In the genomic region with DNA sequence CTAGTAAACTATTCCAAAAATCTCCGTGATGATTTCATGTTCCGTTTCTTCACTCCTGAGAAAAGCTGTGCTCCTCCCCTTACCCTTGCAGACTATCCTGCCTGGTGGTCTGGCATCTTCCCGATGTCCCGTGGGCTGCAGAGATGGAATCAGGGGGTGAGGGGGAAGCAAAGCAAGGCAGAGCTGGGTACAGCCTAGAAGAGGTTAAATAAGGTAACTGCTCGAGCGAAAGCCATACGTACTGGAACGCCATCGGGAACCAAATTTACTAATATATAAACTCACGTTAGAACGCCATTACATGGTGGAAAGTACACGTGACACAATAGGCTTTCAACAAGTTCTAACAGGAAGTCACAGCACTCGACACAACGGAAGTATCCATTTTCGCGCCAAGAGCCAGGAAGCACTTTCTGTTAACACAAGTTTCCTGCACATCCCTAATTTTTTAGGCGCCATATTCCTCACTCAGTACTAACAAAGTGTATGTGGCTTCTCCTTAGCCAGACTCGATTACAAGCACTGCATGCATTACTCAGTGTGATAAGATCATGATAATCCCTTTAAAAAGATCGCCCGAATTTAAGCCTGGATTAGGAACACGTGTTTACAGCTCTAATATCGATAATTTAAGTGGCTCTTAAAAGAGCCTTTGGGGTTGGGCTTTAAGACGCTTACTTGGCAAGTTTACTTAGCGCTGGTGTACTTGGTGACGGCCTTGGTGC, we compare ENCODE assay signal across 8 cellular contexts.
A peak's percentile ranks its signal among the peaks of the same experiment; 100 is the strongest.
DNase-seq lines count a peak whose midpoint lies in the region; ATAC-seq, FAIRE-seq and TF ChIP-seq lines count a peak whose summit lies in the region.

No MANE protein-coding gene starts in this region.

- no peaks in the 10 kb centered on the region for H3K9me3 ChIP-seq in T-helper 17 cell (ENCODE audit: control insufficient read depth, low read length, poor library complexity, severe bottlenecking)
- no peaks in the 10 kb centered on the region for H3K9me3 ChIP-seq in K562 (replicated peaks; ENCODE audit: control insufficient read depth, insufficient read depth, low read depth, low read length)
- no peaks in the 10 kb centered on the region for H3K9me3 ChIP-seq in iPS-18a (ENCODE audit: control insufficient read depth, low read depth, low read length)
- H3K9me3 ChIP-seq in skeletal muscle tissue (ENCODE audit: control insufficient read depth in 3 of 3, low read length in 3 of 3), result no peaks in the 10 kb centered on the region

- intact Hi-C loops in K562 (cut with micrococcal nuclease), result loop anchor here (1.0 to 10.0 kb wide), 5 partner anchors 14 to 989 kb away; a partner anchor contains a TSS

- peak; percentile 88 for FAIRE-seq in K562 (lab: Jason Lieb, UNC)

- ATAC-seq in T-helper 17 cell (peak; percentile 62), K562 (peak; percentile 24)

- DNase-seq in COLO668 (lab: John Stamatoyannopoulos, UW; ENCODE audit: unreplicated experiment) (peak; percentile 66), H4 (ENCODE audit: low spot score) (peak; percentile 94), NCI-H2029 (lab: John Stamatoyannopoulos, UW) (peak; percentile 94), T-helper 17 cell (peak; percentile 39 to 55 (median 41)), K562 (ENCODE audit: extremely low read depth in 1 of 4, low spot score in 3 of 4) (peak in 2 of 4 experiments; percentile 35 to 92), osteocyte (ENCODE audit: extremely low spot score, unreplicated experiment) (no peak)

- H3K4me1 Mint-ChIP-seq in T-helper 17 cell (peaks cover 11% of the 10 kb centered on the region), osteocyte (ENCODE audit: unreplicated experiment) (peaks cover 31% of the 10 kb centered on the region)

- H3K4me2 ChIP-seq in K562 (ENCODE audit: insufficient read depth, low read length), result peak overlapping the region; percentile 98

- H4K20me1 ChIP-seq in K562 (replicated peaks; ENCODE audit: control insufficient read depth, insufficient read depth, low read length), result peaks cover 29% of the 10 kb centered on the region

- POLR2A ChIA-PET in K562 (lab: Yijun Ruan, JAX), result interaction anchor here (0.6 to 10.6 kb wide), 44 partner anchors 8 to 1112 kb away, joined by 3 to 726 read pairs (median 6); a partner anchor contains a TSS

- H3K36me3 ChIP-seq in K562 (ENCODE audit: control insufficient read depth, insufficient read depth, low read length) (peaks cover 51% of the 10 kb centered on the region), iPS-18a (ENCODE audit: control insufficient read depth, low read depth, low read length) (peaks cover 3% of the 10 kb centered on the region), skeletal muscle tissue (ENCODE audit: control insufficient read depth in 3 of 3, insufficient read depth in 3 of 3, low read length in 3 of 3) (no peaks in the 10 kb centered on the region)

- H3K27me3 Mint-ChIP-seq in T-helper 17 cell (no peaks in the 10 kb centered on the region), osteocyte (ENCODE audit: unreplicated experiment) (no peaks in the 10 kb centered on the region)

- H3K27ac Mint-ChIP-seq in T-helper 17 cell (no peak overlapping the region), osteocyte (ENCODE audit: unreplicated experiment) (no peak overlapping the region)

- H3K79me2 ChIP-seq in K562 (ENCODE audit: control insufficient read depth, insufficient read depth, low read length), result peaks cover 80% of the 10 kb centered on the region

- peak overlapping the region; percentile 93 for H3K27ac ChIP-seq in K562 (ENCODE audit: extremely low read depth, low read depth, low read length)
- H3K27ac ChIP-seq in iPS-18a (ENCODE audit: low read length), result peak overlapping the region; percentile 70
- H3K27ac ChIP-seq in skeletal muscle tissue (ENCODE audit: low read depth, low read length), result peak overlapping the region; percentile 74

- no peak for TF ChIP-seq RAD21 in K562 (CRISPR knock-in tag; conservative IDR thresholded peaks at IDR 0.05 in 1 of 2, IDR thresholded peaks at IDR 0.05 in 1 of 2)

- TF ChIP-seq POLR2A in K562 (conservative IDR thresholded peaks at IDR 0.05), result peak; percentile 79

- no peak overlapping the region for H2AFZ ChIP-seq in K562 (ENCODE audit: low read depth, low read length)

- WGBS in K562 (ENCODE audit: insufficient coverage, low coverage, missing lambda C conversion rate), result under 1% methylated on average over 25 of the region's 25 CpGs

- no peaks in the 10 kb centered on the region for H3K9me3 Mint-ChIP-seq in osteocyte (ENCODE audit: unreplicated experiment)

- CTCF ChIA-PET in K562 (lab: Yijun Ruan, JAX; ENCODE audit: low intra/inter-chr PET ratio), result no interaction called here

- H3K4me3 Mint-ChIP-seq in T-helper 17 cell, result no peak overlapping the region
- H3K4me3 Mint-ChIP-seq in osteocyte (ENCODE audit: unreplicated experiment), result no peak overlapping the region

- in situ Hi-C loops in K562 (cut with MboI), result loop anchor here (5.0 kb wide), 1 partner anchor 746 kb away; a partner anchor contains a TSS

- peak overlapping the region; percentile 71 for H3K4me3 ChIP-seq in K562
- H3K4me3 ChIP-seq in iPS-18a (ENCODE audit: low read length), result peak overlapping the region; percentile 70
- H3K4me3 ChIP-seq in skeletal muscle tissue (ENCODE audit: low read length in 3 of 3), result peak overlapping the region; percentile 72 to 77 (median 73)

- H3K9me1 ChIP-seq in K562 (ENCODE audit: control insufficient read depth, insufficient read depth, low read length), result no peaks in the 10 kb centered on the region

- H3K36me3 Mint-ChIP-seq in T-helper 17 cell (ENCODE audit: low read depth), result no peaks in the 10 kb centered on the region
- no peaks in the 10 kb centered on the region for H3K36me3 Mint-ChIP-seq in osteocyte (ENCODE audit: unreplicated experiment)

- H3K9ac ChIP-seq in K562 (ENCODE audit: insufficient read depth in 1 of 2, low read depth in 2 of 2, low read length in 2 of 2), result peak overlapping the region; percentile 93
- peak overlapping the region; percentile 96 for H3K9ac ChIP-seq in iPS-18a (ENCODE audit: low read length)
- peak overlapping the region; percentile 58 to 68 (median 68) for H3K9ac ChIP-seq in skeletal muscle tissue (ENCODE audit: low read depth in 1 of 3, low read length in 3 of 3)

- peak; percentile 25; the same call in 1 of the 2 replicates for TF ChIP-seq EP300 in K562 (IDR thresholded peaks at IDR 0.05; ENCODE audit: low read length)

- peaks cover 4 to 13% of the 10 kb centered on the region in 2 experiments for H3K4me1 ChIP-seq in K562 (replicated peaks in 1 of 2; ENCODE audit: control insufficient read depth in 2 of 2, insufficient read depth in 2 of 2, low read length in 2 of 2)
- H3K4me1 ChIP-seq in iPS-18a (ENCODE audit: control insufficient read depth, low read depth, low read length), result peaks cover 15% of the 10 kb centered on the region
- H3K4me1 ChIP-seq in skeletal muscle tissue (ENCODE audit: control insufficient read depth in 3 of 3, insufficient read depth in 3 of 3, low read length in 3 of 3), result peaks cover 2 to 14% (median 13%) of the 10 kb centered on the region in 3 donors

- BruUV-seq in K562 (replicated peaks; lab: Mats Ljungman, UMichigan), result no TSS peak

- no peaks in the 10 kb centered on the region for H3K27me3 ChIP-seq in K562 (ENCODE audit: control insufficient read depth in 2 of 2, insufficient read depth in 2 of 2, low read length in 2 of 2)
- H3K27me3 ChIP-seq in iPS-18a (ENCODE audit: control insufficient read depth, insufficient read depth, low read length), result no peaks in the 10 kb centered on the region
- peaks cover 0 to 13% (median 11%) of the 10 kb centered on the region in 3 donors for H3K27me3 ChIP-seq in skeletal muscle tissue (ENCODE audit: control insufficient read depth in 3 of 3, insufficient read depth in 3 of 3, low read length in 3 of 3)

- TF ChIP-seq CTCF in K562 (IDR thresholded peaks at IDR 0.05 in 2 of 3, conservative IDR thresholded peaks at IDR 0.05 in 1 of 3; ENCODE audit: insufficient read depth in 2 of 3, low read depth in 1 of 3, low read length in 3 of 3) (no peak), osteocyte (IDR thresholded peaks at IDR 0.05) (no peak)

TF ChIP-seq in K562, 482 proteins besides CTCF, POLR2A, EP300 and RAD21 (continues in another document):
- TF ChIP-seq TCF7L2 (IDR thresholded peaks at IDR 0.05; ENCODE audit: low read depth, low read length) (no peak), HNRNPK (IDR thresholded peaks at IDR 0.05; ENCODE audit: low read depth, low read length, poor library complexity, severe bottlenecking) (no peak), SMAD2 (IDR thresholded peaks at IDR 0.05; ENCODE audit: low read depth, low read length) (no peak), SPI1 (IDR thresholded peaks at IDR 0.05; ENCODE audit: borderline replicate concordance, low read depth, low read length) (peak; percentile 76), ZNF165 (CRISPR knock-in tag; IDR thresholded peaks at IDR 0.05; ENCODE audit: borderline replicate concordance) (0 out of 2 replicates have a peak, but pooled peaks have one; percentile 7), ZNF76 (CRISPR knock-in tag; IDR thresholded peaks at IDR 0.05; ENCODE audit: borderline replicate concordance) (no peak), MYNN (IDR thresholded peaks at IDR 0.05) (peak; percentile 39; the same call in 1 of the 2 replicates), MYNN (CRISPR knock-in tag; IDR thresholded peaks at IDR 0.05) (no peak), MTF1 (CRISPR knock-in tag; IDR thresholded peaks at IDR 0.05; ENCODE audit: borderline replicate concordance) (no peak)
- TF ChIP-seq, protein P1, sequence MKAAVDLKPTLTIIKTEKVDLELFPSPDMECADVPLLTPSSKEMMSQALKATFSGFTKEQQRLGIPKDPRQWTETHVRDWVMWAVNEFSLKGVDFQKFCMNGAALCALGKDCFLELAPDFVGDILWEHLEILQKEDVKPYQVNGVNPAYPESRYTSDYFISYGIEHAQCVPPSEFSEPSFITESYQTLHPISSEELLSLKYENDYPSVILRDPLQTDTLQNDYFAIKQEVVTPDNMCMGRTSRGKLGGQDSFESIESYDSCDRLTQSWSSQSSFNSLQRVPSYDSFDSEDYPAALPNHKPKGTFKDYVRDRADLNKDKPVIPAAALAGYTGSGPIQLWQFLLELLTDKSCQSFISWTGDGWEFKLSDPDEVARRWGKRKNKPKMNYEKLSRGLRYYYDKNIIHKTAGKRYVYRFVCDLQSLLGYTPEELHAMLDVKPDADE (conservative IDR thresholded peaks at IDR 0.05; ENCODE audit: control insufficient read depth, low read depth, low read length), result peak; percentile 26; the same call in 1 of the 2 replicates
- TF ChIP-seq, protein P2, sequence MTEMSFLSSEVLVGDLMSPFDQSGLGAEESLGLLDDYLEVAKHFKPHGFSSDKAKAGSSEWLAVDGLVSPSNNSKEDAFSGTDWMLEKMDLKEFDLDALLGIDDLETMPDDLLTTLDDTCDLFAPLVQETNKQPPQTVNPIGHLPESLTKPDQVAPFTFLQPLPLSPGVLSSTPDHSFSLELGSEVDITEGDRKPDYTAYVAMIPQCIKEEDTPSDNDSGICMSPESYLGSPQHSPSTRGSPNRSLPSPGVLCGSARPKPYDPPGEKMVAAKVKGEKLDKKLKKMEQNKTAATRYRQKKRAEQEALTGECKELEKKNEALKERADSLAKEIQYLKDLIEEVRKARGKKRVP (CRISPR knock-in tag; IDR thresholded peaks at IDR 0.05), result peak; percentile 54
